Comparison of ENCODE assay signal across 1 cellular context in genomic region chr2:133886735-133887675, GRCh38.
TF ChIP-seq lines count a peak whose summit lies in the region.

No MANE protein-coding gene starts in this region.

TF ChIP-seq in HepG2, 621 proteins besides CTCF, POLR2A, EP300 and RAD21 (continued from another document and continues in another):
- TF ChIP-seq, protein P1, sequence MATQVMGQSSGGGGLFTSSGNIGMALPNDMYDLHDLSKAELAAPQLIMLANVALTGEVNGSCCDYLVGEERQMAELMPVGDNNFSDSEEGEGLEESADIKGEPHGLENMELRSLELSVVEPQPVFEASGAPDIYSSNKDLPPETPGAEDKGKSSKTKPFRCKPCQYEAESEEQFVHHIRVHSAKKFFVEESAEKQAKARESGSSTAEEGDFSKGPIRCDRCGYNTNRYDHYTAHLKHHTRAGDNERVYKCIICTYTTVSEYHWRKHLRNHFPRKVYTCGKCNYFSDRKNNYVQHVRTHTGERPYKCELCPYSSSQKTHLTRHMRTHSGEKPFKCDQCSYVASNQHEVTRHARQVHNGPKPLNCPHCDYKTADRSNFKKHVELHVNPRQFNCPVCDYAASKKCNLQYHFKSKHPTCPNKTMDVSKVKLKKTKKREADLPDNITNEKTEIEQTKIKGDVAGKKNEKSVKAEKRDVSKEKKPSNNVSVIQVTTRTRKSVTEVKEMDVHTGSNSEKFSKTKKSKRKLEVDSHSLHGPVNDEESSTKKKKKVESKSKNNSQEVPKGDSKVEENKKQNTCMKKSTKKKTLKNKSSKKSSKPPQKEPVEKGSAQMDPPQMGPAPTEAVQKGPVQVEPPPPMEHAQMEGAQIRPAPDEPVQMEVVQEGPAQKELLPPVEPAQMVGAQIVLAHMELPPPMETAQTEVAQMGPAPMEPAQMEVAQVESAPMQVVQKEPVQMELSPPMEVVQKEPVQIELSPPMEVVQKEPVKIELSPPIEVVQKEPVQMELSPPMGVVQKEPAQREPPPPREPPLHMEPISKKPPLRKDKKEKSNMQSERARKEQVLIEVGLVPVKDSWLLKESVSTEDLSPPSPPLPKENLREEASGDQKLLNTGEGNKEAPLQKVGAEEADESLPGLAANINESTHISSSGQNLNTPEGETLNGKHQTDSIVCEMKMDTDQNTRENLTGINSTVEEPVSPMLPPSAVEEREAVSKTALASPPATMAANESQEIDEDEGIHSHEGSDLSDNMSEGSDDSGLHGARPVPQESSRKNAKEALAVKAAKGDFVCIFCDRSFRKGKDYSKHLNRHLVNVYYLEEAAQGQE (IDR thresholded peaks at IDR 0.05; ENCODE audit: borderline replicate concordance in 1 of 2, low read depth in 1 of 2, low read length in 2 of 2) = no peak
- TF ChIP-seq KLF16 (CRISPR knock-in tag; IDR thresholded peaks at IDR 0.05) (peak in 1 of 2 experiments; percentile 30; a peak in 1 of 4 replicates), ZNF710 (CRISPR knock-in tag; IDR thresholded peaks at IDR 0.05; ENCODE audit: borderline replicate concordance) (no peak), TEAD3 (CRISPR knock-in tag; optimal IDR thresholded peaks at IDR 0.05; ENCODE audit: borderline replicate concordance) (peak; percentile 51), ZKSCAN1 (IDR thresholded peaks at IDR 0.05; ENCODE audit: low read length) (no peak), ZMAT3 (CRISPR knock-in tag; conservative IDR thresholded peaks at IDR 0.05) (no peak), MXD3 (CRISPR knock-in tag; IDR thresholded peaks at IDR 0.05) (no peak), HNRNPUL1 (IDR thresholded peaks at IDR 0.05; ENCODE audit: low read depth, low read length) (no peak), ZNF296 (CRISPR knock-in tag; conservative IDR thresholded peaks at IDR 0.05) (no peak), ZNF580 (CRISPR knock-in tag; IDR thresholded peaks at IDR 0.05; ENCODE audit: borderline replicate concordance, low read depth) (0 out of 2 replicates have a peak, but pooled peaks have one; percentile 45), TRIM24 (CRISPR knock-in tag; IDR thresholded peaks at IDR 0.05) (no peak), ELF4 (CRISPR knock-in tag; IDR thresholded peaks at IDR 0.05; ENCODE audit: borderline replicate concordance) (no peak), YEATS4 (CRISPR knock-in tag; IDR thresholded peaks at IDR 0.05; ENCODE audit: borderline replicate concordance) (no peak), GATAD2A (CRISPR knock-in tag; IDR thresholded peaks at IDR 0.05) (peak; percentile 19; the same call in 1 of the 2 replicates), KDM5A (IDR thresholded peaks at IDR 0.05; ENCODE audit: borderline replicate concordance, low read length) (no peak), FOSL2 (CRISPR knock-in tag; IDR thresholded peaks at IDR 0.05) (no peak), HNRNPH1 (optimal IDR thresholded peaks at IDR 0.05; ENCODE audit: low read depth, low read length) (no peak), KMT2A (CRISPR knock-in tag; IDR thresholded peaks at IDR 0.05) (no peak), ZNF660 (CRISPR knock-in tag; IDR thresholded peaks at IDR 0.05; ENCODE audit: borderline replicate concordance, low read depth) (no peak), ATAD3A (CRISPR knock-in tag; IDR thresholded peaks at IDR 0.05) (no peak), KDM2A (CRISPR knock-in tag; IDR thresholded peaks at IDR 0.05; ENCODE audit: borderline replicate concordance, low read depth) (peak; percentile 48; the same call in 1 of the 2 replicates), TOE1 (CRISPR knock-in tag; IDR thresholded peaks at IDR 0.05) (no peak), ZBTB3 (CRISPR knock-in tag; IDR thresholded peaks at IDR 0.05; ENCODE audit: borderline replicate concordance, low read depth) (no peak), ZNF12 (CRISPR knock-in tag; IDR thresholded peaks at IDR 0.05) (no peak), ZNF44 (CRISPR knock-in tag; IDR thresholded peaks at IDR 0.05) (no peak), ZNF281 (CRISPR knock-in tag; IDR thresholded peaks at IDR 0.05; ENCODE audit: borderline replicate concordance) (no peak), ZBTB39 (CRISPR knock-in tag; IDR thresholded peaks at IDR 0.05) (no peak), SSRP1 (CRISPR knock-in tag; IDR thresholded peaks at IDR 0.05) (no peak), SMYD3 (CRISPR knock-in tag; IDR thresholded peaks at IDR 0.05) (no peak)
- TF ChIP-seq, protein P2, sequence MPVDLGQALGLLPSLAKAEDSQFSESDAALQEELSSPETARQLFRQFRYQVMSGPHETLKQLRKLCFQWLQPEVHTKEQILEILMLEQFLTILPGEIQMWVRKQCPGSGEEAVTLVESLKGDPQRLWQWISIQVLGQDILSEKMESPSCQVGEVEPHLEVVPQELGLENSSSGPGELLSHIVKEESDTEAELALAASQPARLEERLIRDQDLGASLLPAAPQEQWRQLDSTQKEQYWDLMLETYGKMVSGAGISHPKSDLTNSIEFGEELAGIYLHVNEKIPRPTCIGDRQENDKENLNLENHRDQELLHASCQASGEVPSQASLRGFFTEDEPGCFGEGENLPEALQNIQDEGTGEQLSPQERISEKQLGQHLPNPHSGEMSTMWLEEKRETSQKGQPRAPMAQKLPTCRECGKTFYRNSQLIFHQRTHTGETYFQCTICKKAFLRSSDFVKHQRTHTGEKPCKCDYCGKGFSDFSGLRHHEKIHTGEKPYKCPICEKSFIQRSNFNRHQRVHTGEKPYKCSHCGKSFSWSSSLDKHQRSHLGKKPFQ (CRISPR knock-in tag; IDR thresholded peaks at IDR 0.05; ENCODE audit: insufficient replicate concordance) = no peak
- TF ChIP-seq, protein P3, sequence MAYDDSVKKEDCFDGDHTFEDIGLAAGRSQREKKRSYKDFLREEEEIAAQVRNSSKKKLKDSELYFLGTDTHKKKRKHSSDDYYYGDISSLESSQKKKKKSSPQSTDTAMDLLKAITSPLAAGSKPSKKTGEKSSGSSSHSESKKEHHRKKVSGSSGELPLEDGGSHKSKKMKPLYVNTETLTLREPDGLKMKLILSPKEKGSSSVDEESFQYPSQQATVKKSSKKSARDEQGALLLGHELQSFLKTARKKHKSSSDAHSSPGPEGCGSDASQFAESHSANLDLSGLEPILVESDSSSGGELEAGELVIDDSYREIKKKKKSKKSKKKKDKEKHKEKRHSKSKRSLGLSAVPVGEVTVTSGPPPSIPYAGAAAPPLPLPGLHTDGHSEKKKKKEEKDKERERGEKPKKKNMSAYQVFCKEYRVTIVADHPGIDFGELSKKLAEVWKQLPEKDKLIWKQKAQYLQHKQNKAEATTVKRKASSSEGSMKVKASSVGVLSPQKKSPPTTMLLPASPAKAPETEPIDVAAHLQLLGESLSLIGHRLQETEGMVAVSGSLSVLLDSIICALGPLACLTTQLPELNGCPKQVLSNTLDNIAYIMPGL (CRISPR knock-in tag; IDR thresholded peaks at IDR 0.05; ENCODE audit: borderline replicate concordance in 1 of 2, low read depth in 1 of 2) = peak in 1 of 2 experiments; percentile 67; a peak in 1 of 4 replicates
- TF ChIP-seq, protein P4, sequence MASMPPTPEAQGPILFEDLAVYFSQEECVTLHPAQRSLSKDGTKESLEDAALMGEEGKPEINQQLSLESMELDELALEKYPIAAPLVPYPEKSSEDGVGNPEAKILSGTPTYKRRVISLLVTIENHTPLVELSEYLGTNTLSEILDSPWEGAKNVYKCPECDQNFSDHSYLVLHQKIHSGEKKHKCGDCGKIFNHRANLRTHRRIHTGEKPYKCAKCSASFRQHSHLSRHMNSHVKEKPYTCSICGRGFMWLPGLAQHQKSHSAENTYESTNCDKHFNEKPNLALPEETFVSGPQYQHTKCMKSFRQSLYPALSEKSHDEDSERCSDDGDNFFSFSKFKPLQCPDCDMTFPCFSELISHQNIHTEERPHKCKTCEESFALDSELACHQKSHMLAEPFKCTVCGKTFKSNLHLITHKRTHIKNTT (CRISPR knock-in tag; IDR thresholded peaks at IDR 0.05) = no peak
- TF ChIP-seq, protein P5, sequence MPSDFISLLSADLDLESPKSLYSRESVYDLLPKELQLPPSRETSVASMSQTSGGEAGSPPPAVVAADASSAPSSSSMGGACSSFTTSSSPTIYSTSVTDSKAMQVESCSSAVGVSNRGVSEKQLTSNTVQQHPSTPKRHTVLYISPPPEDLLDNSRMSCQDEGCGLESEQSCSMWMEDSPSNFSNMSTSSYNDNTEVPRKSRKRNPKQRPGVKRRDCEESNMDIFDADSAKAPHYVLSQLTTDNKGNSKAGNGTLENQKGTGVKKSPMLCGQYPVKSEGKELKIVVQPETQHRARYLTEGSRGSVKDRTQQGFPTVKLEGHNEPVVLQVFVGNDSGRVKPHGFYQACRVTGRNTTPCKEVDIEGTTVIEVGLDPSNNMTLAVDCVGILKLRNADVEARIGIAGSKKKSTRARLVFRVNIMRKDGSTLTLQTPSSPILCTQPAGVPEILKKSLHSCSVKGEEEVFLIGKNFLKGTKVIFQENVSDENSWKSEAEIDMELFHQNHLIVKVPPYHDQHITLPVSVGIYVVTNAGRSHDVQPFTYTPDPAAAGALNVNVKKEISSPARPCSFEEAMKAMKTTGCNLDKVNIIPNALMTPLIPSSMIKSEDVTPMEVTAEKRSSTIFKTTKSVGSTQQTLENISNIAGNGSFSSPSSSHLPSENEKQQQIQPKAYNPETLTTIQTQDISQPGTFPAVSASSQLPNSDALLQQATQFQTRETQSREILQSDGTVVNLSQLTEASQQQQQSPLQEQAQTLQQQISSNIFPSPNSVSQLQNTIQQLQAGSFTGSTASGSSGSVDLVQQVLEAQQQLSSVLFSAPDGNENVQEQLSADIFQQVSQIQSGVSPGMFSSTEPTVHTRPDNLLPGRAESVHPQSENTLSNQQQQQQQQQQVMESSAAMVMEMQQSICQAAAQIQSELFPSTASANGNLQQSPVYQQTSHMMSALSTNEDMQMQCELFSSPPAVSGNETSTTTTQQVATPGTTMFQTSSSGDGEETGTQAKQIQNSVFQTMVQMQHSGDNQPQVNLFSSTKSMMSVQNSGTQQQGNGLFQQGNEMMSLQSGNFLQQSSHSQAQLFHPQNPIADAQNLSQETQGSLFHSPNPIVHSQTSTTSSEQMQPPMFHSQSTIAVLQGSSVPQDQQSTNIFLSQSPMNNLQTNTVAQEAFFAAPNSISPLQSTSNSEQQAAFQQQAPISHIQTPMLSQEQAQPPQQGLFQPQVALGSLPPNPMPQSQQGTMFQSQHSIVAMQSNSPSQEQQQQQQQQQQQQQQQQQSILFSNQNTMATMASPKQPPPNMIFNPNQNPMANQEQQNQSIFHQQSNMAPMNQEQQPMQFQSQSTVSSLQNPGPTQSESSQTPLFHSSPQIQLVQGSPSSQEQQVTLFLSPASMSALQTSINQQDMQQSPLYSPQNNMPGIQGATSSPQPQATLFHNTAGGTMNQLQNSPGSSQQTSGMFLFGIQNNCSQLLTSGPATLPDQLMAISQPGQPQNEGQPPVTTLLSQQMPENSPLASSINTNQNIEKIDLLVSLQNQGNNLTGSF (CRISPR knock-in tag; IDR thresholded peaks at IDR 0.05) = no peak
